ENCODE assay signal across 10 cellular contexts in the genomic region with DNA sequence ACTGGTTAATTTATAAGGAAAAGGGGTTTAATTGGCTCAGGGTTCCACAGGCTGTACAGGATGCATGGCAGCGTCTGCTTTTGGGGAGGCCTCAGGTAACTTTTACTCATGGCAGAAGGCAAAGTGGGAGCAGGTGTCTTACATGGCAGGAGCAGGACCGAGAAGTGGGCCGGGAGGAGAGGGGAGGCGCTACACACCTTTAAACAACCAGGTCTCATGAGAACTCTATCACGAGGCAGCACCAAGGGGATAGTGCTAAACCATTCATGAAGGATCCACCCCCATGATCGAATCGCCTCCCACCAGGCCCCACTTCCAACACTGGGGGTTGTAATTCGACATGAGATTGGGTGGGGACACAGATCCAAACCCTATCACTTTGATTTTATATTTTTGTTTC. TPM values are rescaled to one million over a fixed set of nuclear protein-coding genes. Genes with fewer than 3 reads are reported as not detected.
"Had no signal": no experiment of that assay in that cellular context is flagged by ENCODE, and none has a peak within 500 bp of the region (broad histone marks: within the 10 kb centered on the region; RNA-seq: fewer than 3 reads in every experiment).

No MANE protein-coding gene starts in this region.

- H3K4me1 ChIP-seq: HAP-1 had no signal

- DNase-seq: GOT3, HFFc6, KBM-7 had no signal

- ATAC-seq: HCT116, HepG2 had no signal

- H3K36me3 ChIP-seq: HAP-1 had no signal

- H3K27ac Mint-ChIP-seq: HFFc6, IgD-negative memory B cell had no signal

- H3K36me3 Mint-ChIP-seq: IgD-negative memory B cell had no signal

- H3K9me3 Mint-ChIP-seq: HFFc6, IgD-negative memory B cell had no signal

- FAIRE-seq: H54, HepG2 had no signal

- H3K9me3 ChIP-seq: HAP-1 had no signal

- H3K4me3 Mint-ChIP-seq: HFFc6, IgD-negative memory B cell had no signal

- H3K4me1 Mint-ChIP-seq: IgD-negative memory B cell had no signal

- H3K4me3 ChIP-seq: HAP-1 had no signal

- H3K27ac ChIP-seq: HL-60 had no signal

RNA-seq across cellular contexts. Expression of a gene that starts 21.7 kb away (rescaled TPM):
- total RNA-seq: HepG2, HT1080 had no signal
- polyA plus RNA-seq: IgD-negative memory B cell had no signal

RNA-seq across cellular contexts. Expression of a gene that starts 31.0 kb away (rescaled TPM):
- total RNA-seq: HepG2, HFFc6, HT1080 had no signal
- polyA plus RNA-seq: HepG2, IgD-negative memory B cell had no signal
